In genomic region chr18:67483952-67484351, GRCh38 we compare ENCODE assay signal across 1 cellular context.
TF ChIP-seq lines count a peak whose summit lies in the region.

No MANE protein-coding gene starts in this region.

TF ChIP-seq in IMR-90, 13 proteins besides CTCF, POLR2A, EP300 and RAD21:
- TF ChIP-seq NFE2L2 (IDR thresholded peaks at IDR 0.05; ENCODE audit: low read depth, low read length) (no peak), ELK1 (IDR thresholded peaks at IDR 0.05; ENCODE audit: borderline replicate concordance, low read depth, low read length) (no peak), MXI1 (IDR thresholded peaks at IDR 0.05; ENCODE audit: borderline replicate concordance, low read depth, low read length) (no peak), MAFK (IDR thresholded peaks at IDR 0.05; ENCODE audit: low read depth, low read length) (no peak), SMC3 (IDR thresholded peaks at IDR 0.05; ENCODE audit: low read depth, low read length) (no peak)
TF ChIP-seq in IMR-90: peak in this region for 0.
